ENCODE assay signal across 11 cellular contexts in genomic region chr14:95493503-95493902, GRCh38.
"Had no signal": no experiment of that assay in that cellular context is flagged by ENCODE, and none has a peak within 500 bp of the region (broad histone marks: within the 10 kb centered on the region; RNA-seq: fewer than 3 reads in every experiment).

No MANE protein-coding gene starts in this region.

- H3K27ac ChIP-seq: gastrocnemius medialis, lower lobe of right lung, prostate gland had no signal

- H3K27me3 ChIP-seq: gastrocnemius medialis, tibial nerve had no signal

- DNase-seq: activated CD4-positive, alpha-beta memory T cell treated with anti-CD3 and anti-CD28 coated beads for 36 hours; activated CD4-positive, alpha-beta T cell treated with anti-CD3 and anti-CD28 coated beads for 4 hours; activated gamma-delta T cell treated with Interleukin-2 at 50 U/mL for 16 hours; activated T-cell treated with anti-CD3 and anti-CD28 coated beads for 4 hours; gastrocnemius medialis; immature natural killer cell; lower lobe of right lung; nephron progenitor cell; stimulated activated CD4-positive, alpha-beta T cell treated with anti-CD3 and anti-CD28 coated beads, Interleukin-2, amount 100 ng/mL, for 24 hours had no signal

- H3K9me3 ChIP-seq: gastrocnemius medialis, lower lobe of right lung, prostate gland, tibial nerve had no signal

- H3K36me3 ChIP-seq: gastrocnemius medialis, lower lobe of right lung, prostate gland, tibial nerve had no signal

- H3K4me3 ChIP-seq: gastrocnemius medialis, lower lobe of right lung, prostate gland, tibial nerve had no signal
